ENCODE assay signal across 24 cellular contexts in genomic region chr9:16000826-16001225, GRCh38.
DNase-seq lines count a peak whose midpoint lies in the region; ATAC-seq and TF ChIP-seq lines count a peak whose summit lies in the region.
"Had no signal": no experiment of that assay in that cellular context is flagged by ENCODE, and none has a peak within 500 bp of the region (broad histone marks: within the 10 kb centered on the region; RNA-seq: fewer than 3 reads in every experiment).

No MANE protein-coding gene starts in this region.

- H3K27ac ChIP-seq in PC-3 (ENCODE audit: low read length) (peak overlapping the region; percentile 97), brain microvascular endothelial cell (peak overlapping the region; percentile 97)
- H3K27ac ChIP-seq: RWPE1 had no signal

- POLR2A ChIA-PET in PC-3 (lab: Charles Lee; ENCODE audit: unreplicated experiment): no interaction called here

- TF ChIP-seq CTCF in PC-3 (conservative IDR thresholded peaks at IDR 0.05; ENCODE audit: low read depth, low read length) (no peak), brain microvascular endothelial cell (IDR thresholded peaks at IDR 0.05; ENCODE audit: low read depth, low read length, missing control alignments) (no peak)

- in situ Hi-C loops in brain microvascular endothelial cell (cut with HindIII; ENCODE audit: low pct_ligation_motif_present, low sequenced_read_pairs): no loop called here

- H3K36me3 ChIP-seq in PC-3 (ENCODE audit: low read depth, low read length) (no peaks in the 10 kb centered on the region), brain microvascular endothelial cell (replicated peaks) (no peaks in the 10 kb centered on the region)
- H3K36me3 ChIP-seq: HAP-1 had no signal

- H2AFZ ChIP-seq in PC-3 (ENCODE audit: low read length): no peak overlapping the region
- H2AFZ ChIP-seq: GM23338 had no signal

- no peaks in the 10 kb centered on the region for H4K20me1 ChIP-seq in PC-3 (ENCODE audit: low read length)

- DNase-seq in ELR (ENCODE audit: low read depth) (peak; percentile 48), PC-3 (no peak), brain microvascular endothelial cell (no peak), skeletal muscle cell (ENCODE audit: low read depth) (peak; percentile 77), head of caudate nucleus (no peak), GDM1 (lab: John Stamatoyannopoulos, UW) (no peak)
- DNase-seq in NK-92 treated with Interleukin-12 subunit alpha and Interleukin-12 subunit beta, amount 100 ng/mL, for 24 hours (lab: John Stamatoyannopoulos, UW): no peak
- DNase-seq: AML-193; C1 segment of cervical spinal cord; Calu3; CD8-positive, alpha-beta memory T cell; DMS153; KG1; NCI-H1092 treated with DMSO at 0.1 percent for 48 hours; NCI-H146; NCI-H2029; NCI-H226; NCI-H510A treated with DMSO at 0.1 percent for 48 hours; OCI-M1; SIG-M5 had no signal

- intact Hi-C loops in PC-3 (cut with micrococcal nuclease) (no loop called here), head of caudate nucleus (cut with DNase I) (no loop called here)

- H3K4me3 ChIP-seq in PC-3 (ENCODE audit: low read length) (no peak overlapping the region), brain microvascular endothelial cell (ENCODE audit: low read depth, low read length) (no peak overlapping the region), skeletal muscle cell (ENCODE audit: low read depth, low read length) (no peak overlapping the region)
- H3K4me3 ChIP-seq: GM23338, HAP-1 had no signal

- H3K4me2 ChIP-seq in PC-3 (ENCODE audit: low read length): no peak overlapping the region
- H3K4me2 ChIP-seq: GM23338 had no signal

- no peak for ATAC-seq in PC-3
- no peak for ATAC-seq in GM21737 (IDR thresholded peaks at IDR 0.05; ENCODE audit: unreplicated experiment)
- ATAC-seq: GM23338 had no signal

- H3K9ac ChIP-seq in PC-3 (ENCODE audit: low read length): peak overlapping the region; percentile 75

- H3K9me3 ChIP-seq in PC-3 (ENCODE audit: low read length): no peaks in the 10 kb centered on the region
- H3K9me3 ChIP-seq: HAP-1 had no signal

- BruUV-seq in PC-3 (replicated peaks; lab: Mats Ljungman, UMichigan): no TSS peak

- peaks cover 7% of the 10 kb centered on the region for H3F3A ChIP-seq in PC-3 (ENCODE audit: low read length, unreplicated experiment)

- no peaks in the 10 kb centered on the region for H3K9me2 ChIP-seq in PC-3 (replicated peaks; ENCODE audit: low read length)

- peaks cover 28% of the 10 kb centered on the region for H3K4me1 ChIP-seq in PC-3 (ENCODE audit: insufficient read depth, low read length)
- H3K4me1 ChIP-seq: HAP-1 had no signal

- no peaks in the 10 kb centered on the region for H3K79me2 ChIP-seq in PC-3 (ENCODE audit: low read length)

- CTCF ChIA-PET in PC-3 (lab: Charles Lee): no interaction called here

- H3K27me3 ChIP-seq in PC-3 (ENCODE audit: low read length) (no peaks in the 10 kb centered on the region), brain microvascular endothelial cell (replicated peaks) (no peaks in the 10 kb centered on the region)

Comparison
In these comparisons a context has a peak if more than half of its experiments do, and no peak if none do; other contexts are left out.
1. DNase-seq: peak in ELR (single experiment) and skeletal muscle cell (single experiment); none in PC-3 (single experiment), brain microvascular endothelial cell (single experiment), head of caudate nucleus (0 of 42), GDM1 (single experiment) and NK-92 treated with Interleukin-12 subunit alpha and Interleukin-12 subunit beta, amount 100 ng/mL, for 24 hours (single experiment).